1 cellular context compared by ENCODE assay signal in the genomic region with DNA sequence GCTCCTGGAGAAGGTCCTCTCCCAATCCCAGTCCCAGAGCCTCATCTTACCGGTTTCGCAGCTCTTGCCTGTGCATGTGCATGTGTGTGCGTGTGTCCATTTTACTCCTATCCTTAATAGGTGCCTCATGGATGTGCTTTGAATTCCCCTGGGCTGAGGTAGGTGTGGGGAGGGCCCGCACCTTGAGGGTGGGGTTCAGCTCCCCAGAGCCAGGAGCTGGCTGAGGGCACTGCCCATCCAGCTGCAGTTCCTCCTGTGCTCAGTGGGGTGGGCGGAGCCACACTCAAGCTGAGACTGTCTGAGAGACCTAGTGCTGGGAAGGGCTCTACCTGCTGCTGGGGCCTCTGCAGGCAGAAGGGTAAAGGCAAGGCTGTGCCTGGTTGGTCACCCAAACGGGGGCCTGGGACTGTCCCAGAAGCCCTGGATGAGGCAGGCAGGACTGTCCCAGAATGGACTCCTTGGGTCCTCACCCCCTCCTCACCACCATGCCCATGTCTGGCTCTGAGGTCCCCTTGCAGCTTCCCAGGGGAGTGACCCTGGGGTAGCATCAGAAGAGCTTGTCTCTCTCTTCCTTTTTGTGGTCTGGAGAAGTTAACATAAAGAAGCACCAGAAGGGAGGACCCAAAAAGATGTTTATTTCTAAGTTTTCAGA.
TF ChIP-seq lines count a peak whose summit lies in the region.

No MANE protein-coding gene starts in this region.

TF ChIP-seq in IMR-90, 13 proteins besides CTCF, POLR2A, EP300 and RAD21 (continued from another document):
- no peak for TF ChIP-seq MAZ (IDR thresholded peaks at IDR 0.05; ENCODE audit: borderline replicate concordance, low read depth, low read length)
- TF ChIP-seq CHD1 (IDR thresholded peaks at IDR 0.05; ENCODE audit: low read depth, low read length) = no peak
- no peak for TF ChIP-seq MAFK (IDR thresholded peaks at IDR 0.05; ENCODE audit: low read depth, low read length)
- no peak for TF ChIP-seq FOS (IDR thresholded peaks at IDR 0.05; ENCODE audit: low read depth, low read length)
